ENCODE assay signal across 8 cellular contexts in the genomic region with DNA sequence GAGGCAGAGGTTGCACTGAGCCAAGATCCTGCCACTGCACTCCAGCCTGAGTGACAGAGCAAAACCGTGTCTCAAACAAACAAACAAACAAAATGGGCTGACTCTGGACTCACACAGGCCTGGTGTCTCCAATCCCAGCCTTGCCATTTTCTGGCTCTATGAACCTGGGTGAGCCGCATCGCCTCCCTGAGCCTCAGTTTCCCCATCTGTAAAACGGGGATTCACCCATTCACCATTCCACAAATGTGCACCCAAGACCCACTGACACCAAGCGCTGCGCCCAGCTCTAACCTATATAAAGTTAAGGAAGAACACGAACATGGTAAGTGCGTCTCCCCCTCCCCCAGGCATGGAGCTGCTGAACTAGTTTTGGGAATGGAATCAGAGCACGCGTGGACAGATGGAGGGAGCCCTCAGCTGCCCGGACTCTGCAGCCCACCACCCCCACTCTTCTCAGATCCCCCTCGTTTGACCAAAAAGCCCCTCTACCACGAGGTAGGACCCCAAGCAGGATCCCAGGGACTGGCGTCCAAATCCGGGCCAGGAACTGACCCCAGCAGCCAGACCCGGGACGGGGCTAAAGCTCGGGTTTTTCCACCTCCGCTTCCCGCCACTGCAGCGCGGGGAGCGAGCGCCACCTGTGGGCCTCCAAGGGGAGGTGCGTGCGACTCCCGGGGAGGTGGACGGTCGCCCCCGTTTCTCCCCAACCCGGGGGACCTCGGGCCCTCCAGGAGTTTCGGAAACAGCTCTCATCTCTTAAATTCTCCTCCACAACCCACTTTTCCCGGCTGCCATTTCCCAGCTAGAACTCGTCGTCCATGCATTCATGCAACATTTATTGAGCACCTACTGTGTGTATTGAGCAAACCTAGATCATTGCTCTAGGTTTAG. TPM values are rescaled to one million over a fixed set of nuclear protein-coding genes. Genes with fewer than 3 reads are reported as not detected.
A peak's percentile ranks its signal among the peaks of the same experiment; 100 is the strongest.
DNase-seq lines count a peak whose midpoint lies in the region; ATAC-seq, FAIRE-seq and TF ChIP-seq lines count a peak whose summit lies in the region.

No MANE protein-coding gene starts in this region.

- H3K4me3 ChIP-seq in AG04449 (ENCODE audit: low read depth, low read length): peak overlapping the region; percentile 50
- peak overlapping the region; percentile 29 for H3K4me3 ChIP-seq in parathyroid adenoma (ENCODE audit: low read depth, low read length)

- peak overlapping the region; percentile 45 for H2AFZ ChIP-seq in parathyroid adenoma

- peak; percentile 87 for FAIRE-seq in GM19239 (lab: Jason Lieb, UNC)

- POLR2A ChIA-PET in AG04449 (lab: Yijun Ruan, JAX): interaction anchor here (0.5 to 1.3 kb wide), 2 partner anchors 211 to 267 kb away, joined by 3 to 4 read pairs; no protein-coding TSS in a partner anchor

- H3K27ac ChIP-seq in parathyroid adenoma: no peak overlapping the region

- no peaks in the 10 kb centered on the region for H3K36me3 ChIP-seq in parathyroid adenoma (ENCODE audit: control insufficient read depth, insufficient read depth, low read length)

- DNase-seq in AG04449 (ENCODE audit: low read depth, low spot score) (no peak), GM19239 (ENCODE audit: insufficient read length, low spot score) (peak; percentile 72), germinal center (ENCODE audit: low spot score) (peak; percentile 81)
- DNase-seq in activated gamma-delta T cell treated with anti-CD3 and anti-CD28 coated beads, Interleukin-2, amount 50 U/mL, for 16 hours (ENCODE audit: low read depth): peak; percentile 45

- no peak overlapping the region for H3K9ac ChIP-seq in parathyroid adenoma

- H3K4me2 ChIP-seq in parathyroid adenoma (ENCODE audit: low read length): peak overlapping the region; percentile 74

- no peak for ATAC-seq in HG02798 (IDR thresholded peaks at IDR 0.05; ENCODE audit: poor library complexity, unreplicated experiment)
- no peak for ATAC-seq in GM18502 (IDR thresholded peaks at IDR 0.05; ENCODE audit: poor library complexity, unreplicated experiment)

- H3K79me2 ChIP-seq in parathyroid adenoma: no peaks in the 10 kb centered on the region

- CTCF ChIA-PET in AG04449 (lab: Yijun Ruan, JAX): interaction anchor here (0.7 to 9.3 kb wide), 49 partner anchors 9 to 475 kb away, joined by 3 to 155 read pairs (median 5); partner anchors contain the start of genes ADGRE5 and ASF1B

- H3K4me1 ChIP-seq in parathyroid adenoma: no peaks in the 10 kb centered on the region

- no peaks in the 10 kb centered on the region for H3K27me3 ChIP-seq in parathyroid adenoma (ENCODE audit: control insufficient read depth, insufficient read depth, low read length)

- no peaks in the 10 kb centered on the region for H3K9me3 ChIP-seq in parathyroid adenoma (ENCODE audit: control insufficient read depth, low read length)

- TF ChIP-seq CTCF in AG04449 (IDR thresholded peaks at IDR 0.05; ENCODE audit: insufficient read depth, low read length, missing control alignments) (peak; percentile 98), parathyroid adenoma (IDR thresholded peaks at IDR 0.05) (peak; percentile 97)

TF ChIP-seq in PFSK-1, 5 proteins besides CTCF, POLR2A, EP300 and RAD21:
- TF ChIP-seq, protein P1, sequence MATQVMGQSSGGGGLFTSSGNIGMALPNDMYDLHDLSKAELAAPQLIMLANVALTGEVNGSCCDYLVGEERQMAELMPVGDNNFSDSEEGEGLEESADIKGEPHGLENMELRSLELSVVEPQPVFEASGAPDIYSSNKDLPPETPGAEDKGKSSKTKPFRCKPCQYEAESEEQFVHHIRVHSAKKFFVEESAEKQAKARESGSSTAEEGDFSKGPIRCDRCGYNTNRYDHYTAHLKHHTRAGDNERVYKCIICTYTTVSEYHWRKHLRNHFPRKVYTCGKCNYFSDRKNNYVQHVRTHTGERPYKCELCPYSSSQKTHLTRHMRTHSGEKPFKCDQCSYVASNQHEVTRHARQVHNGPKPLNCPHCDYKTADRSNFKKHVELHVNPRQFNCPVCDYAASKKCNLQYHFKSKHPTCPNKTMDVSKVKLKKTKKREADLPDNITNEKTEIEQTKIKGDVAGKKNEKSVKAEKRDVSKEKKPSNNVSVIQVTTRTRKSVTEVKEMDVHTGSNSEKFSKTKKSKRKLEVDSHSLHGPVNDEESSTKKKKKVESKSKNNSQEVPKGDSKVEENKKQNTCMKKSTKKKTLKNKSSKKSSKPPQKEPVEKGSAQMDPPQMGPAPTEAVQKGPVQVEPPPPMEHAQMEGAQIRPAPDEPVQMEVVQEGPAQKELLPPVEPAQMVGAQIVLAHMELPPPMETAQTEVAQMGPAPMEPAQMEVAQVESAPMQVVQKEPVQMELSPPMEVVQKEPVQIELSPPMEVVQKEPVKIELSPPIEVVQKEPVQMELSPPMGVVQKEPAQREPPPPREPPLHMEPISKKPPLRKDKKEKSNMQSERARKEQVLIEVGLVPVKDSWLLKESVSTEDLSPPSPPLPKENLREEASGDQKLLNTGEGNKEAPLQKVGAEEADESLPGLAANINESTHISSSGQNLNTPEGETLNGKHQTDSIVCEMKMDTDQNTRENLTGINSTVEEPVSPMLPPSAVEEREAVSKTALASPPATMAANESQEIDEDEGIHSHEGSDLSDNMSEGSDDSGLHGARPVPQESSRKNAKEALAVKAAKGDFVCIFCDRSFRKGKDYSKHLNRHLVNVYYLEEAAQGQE (IDR thresholded peaks at IDR 0.05; ENCODE audit: insufficient read depth in 1 of 2, low read depth in 2 of 2, low read length in 2 of 2): no peak
- TF ChIP-seq FOXP2 (optimal IDR thresholded peaks at IDR 0.05; ENCODE audit: borderline replicate concordance, extremely low read depth, extremely low read length, insufficient read depth): peak; percentile 55

RNA-seq across cellular contexts. Expression of gene ADGRE5, which starts 33.0 kb away (rescaled TPM):
- 134 TPM for polyA plus RNA-seq in PFSK-1 (2012; ENCODE audit: insufficient read length, low read depth)
